1 cellular context compared by ENCODE assay signal in genomic region chr19:4402171-4403004, GRCh38.
TF ChIP-seq lines count a peak whose summit lies in the region.

Gene CHAF1A (plus strand): TSS chr19:4402640. CDS start chr19:4402763, 123 bp downstream.

TF ChIP-seq in HepG2, 621 proteins besides CTCF, POLR2A, EP300 and RAD21 (continued from another document and continues in another):
- TF ChIP-seq, protein P1, sequence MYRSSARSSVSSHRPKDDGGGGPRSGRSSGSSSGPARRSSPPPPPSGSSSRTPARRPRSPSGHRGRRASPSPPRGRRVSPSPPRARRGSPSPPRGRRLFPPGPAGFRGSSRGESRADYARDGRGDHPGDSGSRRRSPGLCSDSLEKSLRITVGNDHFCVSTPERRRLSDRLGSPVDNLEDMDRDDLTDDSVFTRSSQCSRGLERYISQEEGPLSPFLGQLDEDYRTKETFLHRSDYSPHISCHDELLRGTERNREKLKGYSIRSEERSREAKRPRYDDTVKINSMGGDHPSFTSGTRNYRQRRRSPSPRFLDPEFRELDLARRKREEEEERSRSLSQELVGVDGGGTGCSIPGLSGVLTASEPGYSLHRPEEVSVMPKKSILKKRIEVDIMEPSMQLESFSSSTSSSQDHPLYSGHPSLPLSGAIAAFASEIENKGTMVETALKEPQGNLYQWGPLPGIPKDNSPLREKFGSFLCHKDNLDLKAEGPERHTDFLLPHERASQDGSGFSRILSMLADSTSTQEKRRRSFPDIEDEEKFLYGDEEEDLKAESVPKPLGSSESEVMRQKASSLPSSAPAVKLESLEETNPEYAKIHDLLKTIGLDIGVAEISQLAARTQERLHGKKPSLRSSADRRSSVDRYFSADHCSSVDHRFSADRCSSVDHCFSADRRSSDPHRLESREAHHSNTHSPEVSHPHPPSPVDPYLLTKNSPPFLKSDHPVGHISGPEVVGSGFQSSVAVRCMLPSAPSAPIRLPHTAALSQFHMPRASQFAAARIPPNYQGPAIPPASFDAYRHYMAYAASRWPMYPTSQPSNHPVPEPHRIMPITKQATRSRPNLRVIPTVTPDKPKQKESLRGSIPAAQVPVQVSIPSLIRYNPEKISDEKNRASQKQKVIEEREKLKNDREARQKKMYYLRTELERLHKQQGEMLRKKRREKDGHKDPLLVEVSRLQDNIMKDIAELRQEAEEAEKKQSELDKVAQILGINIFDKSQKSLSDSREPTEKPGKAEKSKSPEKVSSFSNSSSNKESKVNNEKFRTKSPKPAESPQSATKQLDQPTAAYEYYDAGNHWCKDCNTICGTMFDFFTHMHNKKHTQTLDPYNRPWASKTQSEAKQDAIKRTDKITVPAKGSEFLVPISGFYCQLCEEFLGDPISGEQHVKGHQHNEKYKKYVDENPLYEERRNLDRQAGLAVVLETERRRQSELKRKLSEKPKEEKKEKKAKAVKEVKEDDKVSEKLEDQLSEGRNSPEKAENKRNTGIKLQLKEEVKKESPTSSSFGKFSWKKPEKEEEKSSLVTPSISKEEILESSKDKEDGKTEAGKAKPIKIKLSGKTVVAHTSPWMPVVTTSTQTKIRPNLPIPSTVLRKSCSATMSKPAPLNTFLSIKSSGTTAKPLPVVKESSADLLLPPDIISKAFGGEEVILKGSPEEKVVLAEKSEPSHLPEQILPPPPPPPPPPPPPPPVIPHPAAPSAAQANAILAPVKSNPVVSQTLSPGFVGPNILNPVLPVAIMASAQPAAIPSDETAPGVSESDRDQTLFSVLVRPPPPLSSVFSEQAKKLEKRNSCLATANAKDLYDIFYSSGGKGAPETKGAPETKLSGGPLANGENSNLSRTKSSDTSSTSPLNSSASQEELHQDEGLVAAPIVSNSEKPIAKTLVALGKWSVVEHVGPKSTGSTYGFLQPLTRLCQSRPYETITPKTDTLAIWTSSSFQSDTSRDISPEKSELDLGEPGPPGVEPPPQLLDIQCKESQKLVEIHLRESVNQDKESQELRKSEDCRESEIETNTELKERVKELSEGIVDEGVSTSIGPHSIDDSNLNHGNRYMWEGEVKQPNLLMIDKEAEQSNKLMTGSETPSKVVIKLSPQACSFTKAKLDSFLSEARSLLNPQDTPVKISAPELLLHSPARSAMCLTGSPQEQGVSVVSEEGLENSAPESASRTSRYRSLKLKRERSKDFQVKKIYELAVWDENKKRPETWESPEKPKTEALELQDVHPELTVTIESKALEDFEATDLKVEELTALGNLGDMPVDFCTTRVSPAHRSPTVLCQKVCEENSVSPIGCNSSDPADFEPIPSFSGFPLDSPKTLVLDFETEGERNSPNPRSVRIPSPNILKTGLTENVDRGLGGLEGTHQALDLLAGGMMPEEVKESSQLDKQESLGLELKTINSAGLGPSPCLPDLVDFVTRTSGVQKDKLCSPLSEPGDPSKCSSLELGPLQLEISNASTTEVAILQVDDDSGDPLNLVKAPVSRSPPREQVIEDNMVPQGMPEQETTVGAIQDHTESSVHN (CRISPR knock-in tag; IDR thresholded peaks at IDR 0.05), result no peak
- TF ChIP-seq DRAP1 (CRISPR knock-in tag; IDR thresholded peaks at IDR 0.05) (peak; percentile 83), CC2D1A (CRISPR knock-in tag; IDR thresholded peaks at IDR 0.05) (no peak), ZNF460 (CRISPR knock-in tag; IDR thresholded peaks at IDR 0.05; ENCODE audit: borderline replicate concordance) (no peak), ZNF546 (CRISPR knock-in tag; conservative IDR thresholded peaks at IDR 0.05) (no peak), ZSCAN21 (CRISPR knock-in tag; IDR thresholded peaks at IDR 0.05; ENCODE audit: borderline replicate concordance) (peak; percentile 27; the same call in 1 of the 2 replicates), ZNF883 (CRISPR knock-in tag; IDR thresholded peaks at IDR 0.05; ENCODE audit: not compliant biosample characterization) (no peak), SMYD3 (CRISPR knock-in tag; IDR thresholded peaks at IDR 0.05) (no peak), SMAD3 (CRISPR knock-in tag; IDR thresholded peaks at IDR 0.05) (no peak), ZNF609 (CRISPR knock-in tag; IDR thresholded peaks at IDR 0.05; ENCODE audit: borderline replicate concordance) (no peak), ZNF839 (CRISPR knock-in tag; IDR thresholded peaks at IDR 0.05; ENCODE audit: borderline replicate concordance) (no peak), MIER3 (CRISPR knock-in tag; IDR thresholded peaks at IDR 0.05; ENCODE audit: borderline replicate concordance) (no peak), NFE2L1 (CRISPR knock-in tag; IDR thresholded peaks at IDR 0.05; ENCODE audit: borderline replicate concordance) (no peak), PLRG1 (conservative IDR thresholded peaks at IDR 0.05) (no peak), ZHX2 (IDR thresholded peaks at IDR 0.05; ENCODE audit: low read depth) (peak; percentile 58; the same call in 1 of the 2 replicates), ZHX2 (CRISPR knock-in tag; IDR thresholded peaks at IDR 0.05; ENCODE audit: borderline replicate concordance) (no peak), HNRNPK (IDR thresholded peaks at IDR 0.05; ENCODE audit: low read depth, low read length, poor library complexity, severe bottlenecking) (no peak)
- TF ChIP-seq, protein P2, sequence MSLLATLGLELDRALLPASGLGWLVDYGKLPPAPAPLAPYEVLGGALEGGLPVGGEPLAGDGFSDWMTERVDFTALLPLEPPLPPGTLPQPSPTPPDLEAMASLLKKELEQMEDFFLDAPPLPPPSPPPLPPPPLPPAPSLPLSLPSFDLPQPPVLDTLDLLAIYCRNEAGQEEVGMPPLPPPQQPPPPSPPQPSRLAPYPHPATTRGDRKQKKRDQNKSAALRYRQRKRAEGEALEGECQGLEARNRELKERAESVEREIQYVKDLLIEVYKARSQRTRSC (CRISPR knock-in tag; IDR thresholded peaks at IDR 0.05; ENCODE audit: low read depth), result no peak
- TF ChIP-seq, protein P3, sequence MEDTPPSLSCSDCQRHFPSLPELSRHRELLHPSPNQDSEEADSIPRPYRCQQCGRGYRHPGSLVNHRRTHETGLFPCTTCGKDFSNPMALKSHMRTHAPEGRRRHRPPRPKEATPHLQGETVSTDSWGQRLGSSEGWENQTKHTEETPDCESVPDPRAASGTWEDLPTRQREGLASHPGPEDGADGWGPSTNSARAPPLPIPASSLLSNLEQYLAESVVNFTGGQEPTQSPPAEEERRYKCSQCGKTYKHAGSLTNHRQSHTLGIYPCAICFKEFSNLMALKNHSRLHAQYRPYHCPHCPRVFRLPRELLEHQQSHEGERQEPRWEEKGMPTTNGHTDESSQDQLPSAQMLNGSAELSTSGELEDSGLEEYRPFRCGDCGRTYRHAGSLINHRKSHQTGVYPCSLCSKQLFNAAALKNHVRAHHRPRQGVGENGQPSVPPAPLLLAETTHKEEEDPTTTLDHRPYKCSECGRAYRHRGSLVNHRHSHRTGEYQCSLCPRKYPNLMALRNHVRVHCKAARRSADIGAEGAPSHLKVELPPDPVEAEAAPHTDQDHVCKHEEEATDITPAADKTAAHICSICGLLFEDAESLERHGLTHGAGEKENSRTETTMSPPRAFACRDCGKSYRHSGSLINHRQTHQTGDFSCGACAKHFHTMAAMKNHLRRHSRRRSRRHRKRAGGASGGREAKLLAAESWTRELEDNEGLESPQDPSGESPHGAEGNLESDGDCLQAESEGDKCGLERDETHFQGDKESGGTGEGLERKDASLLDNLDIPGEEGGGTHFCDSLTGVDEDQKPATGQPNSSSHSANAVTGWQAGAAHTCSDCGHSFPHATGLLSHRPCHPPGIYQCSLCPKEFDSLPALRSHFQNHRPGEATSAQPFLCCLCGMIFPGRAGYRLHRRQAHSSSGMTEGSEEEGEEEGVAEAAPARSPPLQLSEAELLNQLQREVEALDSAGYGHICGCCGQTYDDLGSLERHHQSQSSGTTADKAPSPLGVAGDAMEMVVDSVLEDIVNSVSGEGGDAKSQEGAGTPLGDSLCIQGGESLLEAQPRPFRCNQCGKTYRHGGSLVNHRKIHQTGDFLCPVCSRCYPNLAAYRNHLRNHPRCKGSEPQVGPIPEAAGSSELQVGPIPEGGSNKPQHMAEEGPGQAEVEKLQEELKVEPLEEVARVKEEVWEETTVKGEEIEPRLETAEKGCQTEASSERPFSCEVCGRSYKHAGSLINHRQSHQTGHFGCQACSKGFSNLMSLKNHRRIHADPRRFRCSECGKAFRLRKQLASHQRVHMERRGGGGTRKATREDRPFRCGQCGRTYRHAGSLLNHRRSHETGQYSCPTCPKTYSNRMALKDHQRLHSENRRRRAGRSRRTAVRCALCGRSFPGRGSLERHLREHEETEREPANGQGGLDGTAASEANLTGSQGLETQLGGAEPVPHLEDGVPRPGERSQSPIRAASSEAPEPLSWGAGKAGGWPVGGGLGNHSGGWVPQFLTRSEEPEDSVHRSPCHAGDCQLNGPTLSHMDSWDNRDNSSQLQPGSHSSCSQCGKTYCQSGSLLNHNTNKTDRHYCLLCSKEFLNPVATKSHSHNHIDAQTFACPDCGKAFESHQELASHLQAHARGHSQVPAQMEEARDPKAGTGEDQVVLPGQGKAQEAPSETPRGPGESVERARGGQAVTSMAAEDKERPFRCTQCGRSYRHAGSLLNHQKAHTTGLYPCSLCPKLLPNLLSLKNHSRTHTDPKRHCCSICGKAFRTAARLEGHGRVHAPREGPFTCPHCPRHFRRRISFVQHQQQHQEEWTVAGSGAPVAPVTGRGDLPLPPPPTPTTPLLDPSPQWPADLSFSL (CRISPR knock-in tag; IDR thresholded peaks at IDR 0.05), result no peak
- TF ChIP-seq, protein P4, sequence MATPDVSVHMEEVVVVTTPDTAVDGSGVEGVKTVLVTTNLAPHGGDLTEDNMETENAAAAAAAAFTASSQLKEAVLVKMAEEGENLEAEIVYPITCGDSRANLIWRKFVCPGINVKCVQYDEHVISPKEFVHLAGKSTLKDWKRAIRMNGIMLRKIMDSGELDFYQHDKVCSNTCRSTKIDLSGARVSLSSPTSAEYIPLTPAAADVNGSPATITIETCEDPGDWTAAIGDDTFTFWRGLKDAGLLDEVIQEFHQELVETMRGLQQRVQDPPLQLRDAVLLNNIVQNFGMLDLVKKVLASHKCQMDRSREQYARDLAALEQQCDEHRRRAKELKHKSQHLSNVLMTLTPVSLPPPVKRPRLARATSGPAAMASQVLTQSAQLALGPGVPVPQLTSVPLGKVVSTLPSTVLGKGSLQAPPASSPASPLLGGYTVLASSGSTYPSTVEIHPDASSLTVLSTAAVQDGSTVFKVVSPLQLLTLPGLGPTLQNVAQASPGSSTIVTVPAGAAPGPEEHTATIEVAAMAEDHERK (CRISPR knock-in tag; IDR thresholded peaks at IDR 0.05; ENCODE audit: low read depth), result no peak
